1 cellular context compared by ENCODE assay signal in genomic region chr19:1957562-1958248, GRCh38.
TF ChIP-seq lines count a peak whose summit lies in the region.

No MANE protein-coding gene starts in this region.

TF ChIP-seq in H1, 55 proteins besides CTCF, POLR2A, EP300 and RAD21:
- TF ChIP-seq SIX5 (IDR thresholded peaks at IDR 0.05; ENCODE audit: low read depth, low read length) (no peak), POU5F1 (IDR thresholded peaks at IDR 0.05; ENCODE audit: low read depth, low read length) (no peak), RBBP5 (IDR thresholded peaks at IDR 0.05; ENCODE audit: borderline replicate concordance, low read depth, low read length) (no peak)
